In genomic region chr3:172521837-172522726, GRCh38 we compare ENCODE assay signal across 8 cellular contexts. TPM values are rescaled to one million over a fixed set of nuclear protein-coding genes. Genes with fewer than 3 reads are reported as not detected.
DNase-seq lines count a peak whose midpoint lies in the region; ATAC-seq and TF ChIP-seq lines count a peak whose summit lies in the region.
"Not testable (repeated sequence)": the region's sequence is repeated elsewhere in the genome, so short reads cannot be mapped to it uniquely, and the experiment has no call there.

No MANE protein-coding gene starts in this region.

- ATAC-seq in DND-41 (ENCODE audit: insufficient read depth, low read depth) = peak; percentile 10; the same call in 1 of the 3 replicates
- not testable (repeated sequence) for ATAC-seq in activated B cell treated with CpG ODN at 0.5 μM for 24 hours (ENCODE audit: low read depth)
- ATAC-seq in left lung = peak; percentile 17

- H3K27ac Mint-ChIP-seq in activated B cell treated with CpG ODN at 0.5 μM for 24 hours = peak overlapping the region; percentile 93

- peaks cover 59% of the 10 kb centered on the region for H3K4me1 Mint-ChIP-seq in activated B cell treated with CpG ODN at 0.5 μM for 24 hours

- peaks cover 75% of the 10 kb centered on the region for H3K79me2 ChIP-seq in DND-41 (ENCODE audit: insufficient read depth, low read length)

- H3K9ac ChIP-seq in DND-41 (ENCODE audit: low read depth, low read length) = peak overlapping the region; percentile 79

- CTCF ChIA-PET in activated B cell treated with CpG ODN at 0.5 μM for 24 hours (lab: Charles Lee) = interaction anchor here (1.0 to 2.1 kb wide), 3 partner anchors 9 to 74 kb away, joined by 3 to 8 read pairs (median 4); no protein-coding TSS in a partner anchor

- peak; percentile 61 for DNase-seq in DND-41
- DNase-seq in NCI-H2081 (lab: John Stamatoyannopoulos, UW) = peak; percentile 25 to 77
- not testable (repeated sequence) for DNase-seq in activated B cell treated with CpG ODN at 0.5 μM for 24 hours; adrenal gland; epithelial cell of prostate (ENCODE audit: low read depth, low spot score); left lung; prostate gland (ENCODE audit: low spot score); tibial artery

- H3K9me3 Mint-ChIP-seq in activated B cell treated with CpG ODN at 0.5 μM for 24 hours = not testable (repeated sequence)

- not testable (repeated sequence) for H3K9me3 ChIP-seq in DND-41 (ENCODE audit: insufficient read depth, low read length, severe bottlenecking); adrenal gland (replicated peaks in 1 of 3); left lung; prostate gland; tibial artery

- H3K36me3 Mint-ChIP-seq in activated B cell treated with CpG ODN at 0.5 μM for 24 hours (ENCODE audit: low read depth) = not testable (repeated sequence)

- peaks cover 25% of the 10 kb centered on the region for H3K36me3 ChIP-seq in DND-41 (ENCODE audit: insufficient read depth, low read length)
- not testable (repeated sequence) for H3K36me3 ChIP-seq in adrenal gland (replicated peaks in 1 of 2); left lung; prostate gland; tibial artery

- not testable (repeated sequence) for TF ChIP-seq CTCF in DND-41 (IDR thresholded peaks at IDR 0.05; ENCODE audit: borderline replicate concordance, extremely low read depth, low read length, poor library complexity, severe bottlenecking); activated B cell treated with CpG ODN at 0.5 μM for 24 hours (IDR thresholded peaks at IDR 0.05); adrenal gland (IDR thresholded peaks at IDR 0.05); left lung (IDR thresholded peaks at IDR 0.05); prostate gland (IDR thresholded peaks at IDR 0.05); tibial artery (IDR thresholded peaks at IDR 0.05)

- peak overlapping the region; percentile 94 for H3K4me3 Mint-ChIP-seq in activated B cell treated with CpG ODN at 0.5 μM for 24 hours

- H2AFZ ChIP-seq in DND-41 (ENCODE audit: low read depth, low read length) = not testable (repeated sequence)

- POLR2A ChIA-PET in activated B cell treated with CpG ODN at 0.5 μM for 24 hours (lab: Charles Lee) = interaction anchor here (1.6 to 2.2 kb wide), 2 partner anchors 10 to 70 kb away, joined by 8 to 21 read pairs; no protein-coding TSS in a partner anchor

- H3K4me2 ChIP-seq in DND-41 (ENCODE audit: insufficient read depth, low read length) = peak overlapping the region; percentile 67

- H3K27ac ChIP-seq in DND-41 (ENCODE audit: low read length) (peak overlapping the region; percentile 96), adrenal gland (peak overlapping the region in 2 of 5 donors; percentile 74 to 78), epithelial cell of prostate (peak overlapping the region; percentile 95), left lung (peak overlapping the region; percentile 86 to 95), prostate gland (peak overlapping the region; percentile 86)
- H3K27ac ChIP-seq in tibial artery = not testable (repeated sequence)

- not testable (repeated sequence) for H3K27me3 ChIP-seq in DND-41 (ENCODE audit: insufficient read depth, low read length, poor library complexity); adrenal gland; left lung; prostate gland (replicated peaks; ENCODE audit: insufficient read depth); tibial artery

- not testable (repeated sequence) for H3K27me3 Mint-ChIP-seq in activated B cell treated with CpG ODN at 0.5 μM for 24 hours

- H3K4me1 ChIP-seq in DND-41 (ENCODE audit: insufficient read depth, low read length) (peaks cover 68% of the 10 kb centered on the region), adrenal gland (replicated peaks in 1 of 2) (peaks cover 12 to 50% of the 10 kb centered on the region in 2 donors), left lung (peaks cover 16 to 49% of the 10 kb centered on the region in 2 donors), tibial artery (peaks cover 0 to 12% (median 1%) of the 10 kb centered on the region in 4 donors)
- not testable (repeated sequence) for H3K4me1 ChIP-seq in prostate gland (replicated peaks)

- intact Hi-C loops in activated B cell treated with CpG ODN at 0.5 μM for 24 hours (cut with micrococcal nuclease) (loop anchor here (2.0 kb wide), 3 partner anchors 13 to 31 kb away; no protein-coding TSS in a partner anchor), left lung (cut with DNase I) (loop anchor here in 1 of 2 donors (10.0 kb wide), 1 partner anchor 73 kb away; no protein-coding TSS in a partner anchor)
- intact Hi-C loops in adrenal gland (cut with DNase I); prostate gland (cut with DNase I); tibial artery (cut with DNase I; ENCODE audit: low total_unique reads): not testable (repeated sequence)

- WGBS in adrenal gland, 4 donors = 28 to 42% (median 35%) methylated on average over 6 of the region's 6 CpGs
- 26% methylated on average over 6 of the region's 6 CpGs for WGBS in prostate gland

- H3K4me3 ChIP-seq in DND-41 (ENCODE audit: low read depth in 1 of 2, low read length in 2 of 2) (peak overlapping the region; percentile 54 to 68), adrenal gland (peak overlapping the region in 3 of 4 donors; percentile 51 to 79 (median 52)), left lung (peak overlapping the region; percentile 37 to 59), prostate gland (peak overlapping the region; percentile 41 to 54), tibial artery (peak overlapping the region; percentile 38 to 40)

- TF ChIP-seq POLR2A in adrenal gland (IDR thresholded peaks at IDR 0.05); prostate gland (IDR thresholded peaks at IDR 0.05): not testable (repeated sequence)

- not testable (repeated sequence) for H4K20me1 ChIP-seq in DND-41 (ENCODE audit: insufficient read depth, low read length)

RNA-seq across cellular contexts. Expression of gene TNFSF10, which starts 1.1 kb away (rescaled TPM):
- total RNA-seq in activated B cell treated with CpG ODN at 0.5 μM for 24 hours = 7.2 and 7.4 TPM in 2 replicates
- 100 to 1,000 TPM in 3 of 8 donors, 10 to 100 TPM in 5; 15.3 to 518 (median 85.5) TPM for total RNA-seq in adrenal gland
- 10 to 100 TPM; 21.3 to 34.4 (median 31.5) TPM for polyA plus RNA-seq in adrenal gland
- 10 to 100 TPM; 52.2 to 95.2 TPM for total RNA-seq in left lung
- total RNA-seq in prostate gland = 100 to 1,000 TPM in 1 of 2 donors, 10 to 100 TPM in 1; 70.6 to 126 TPM
